ENCODE assay signal across 8 cellular contexts in the genomic region with DNA sequence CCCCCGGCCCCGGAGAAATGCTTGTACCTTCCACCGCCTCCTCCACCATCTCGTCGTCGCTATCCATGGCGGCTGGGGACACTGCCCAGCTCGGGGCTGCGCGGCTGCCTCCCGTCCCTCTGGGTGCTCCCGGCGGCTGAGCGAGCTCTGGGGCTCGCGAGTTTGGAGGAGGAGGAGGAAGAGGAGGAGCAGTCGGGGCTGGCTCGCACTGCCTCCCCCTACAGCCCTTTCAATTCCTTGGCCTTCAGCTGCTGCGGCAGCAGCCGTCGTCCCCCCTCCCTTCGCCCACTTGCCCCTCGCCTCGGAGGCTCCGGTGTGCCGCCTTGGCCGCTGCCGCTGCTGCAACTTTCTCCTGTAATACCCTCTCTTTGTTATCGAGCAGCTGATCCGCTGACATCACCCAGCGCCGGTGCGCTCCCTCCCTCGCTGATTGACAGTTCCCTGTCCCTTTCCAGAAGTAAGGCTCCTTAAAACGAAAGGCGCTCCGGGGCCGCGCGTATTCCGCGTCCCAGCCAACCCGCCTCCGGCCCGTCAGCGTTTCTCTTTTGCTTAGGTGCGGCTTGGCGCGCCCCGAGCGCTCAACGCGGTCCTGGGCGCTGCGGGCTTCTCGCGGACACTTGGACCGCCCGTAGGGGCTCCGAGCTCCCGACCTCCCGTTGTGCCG. TPM values are rescaled to one million over a fixed set of nuclear protein-coding genes. Genes with fewer than 3 reads are reported as not detected.
DNase-seq lines count a peak whose midpoint lies in the region; TF ChIP-seq lines count a peak whose summit lies in the region.

A gene (minus strand): TSS at position 149 of the 664 bp plus-strand sequence. CDS start 82 bp downstream, at position 67.

- no peaks in the 10 kb centered on the region for H3K9me3 ChIP-seq in OCI-LY3 (ENCODE audit: insufficient read depth, low read length)

- in situ Hi-C loops in ACHN (cut with HindIII; ENCODE audit: low pct_ligation_motif_present, low pct_unique_long_range_greater_than_20kb, low sequenced_read_pairs), result no loop called here

- peaks cover 24% of the 10 kb centered on the region for H3K27me3 ChIP-seq in OCI-LY3 (ENCODE audit: low read depth, low read length)

- peaks cover 48% of the 10 kb centered on the region for H3K79me2 ChIP-seq in OCI-LY3 (ENCODE audit: low read length)

- H4K20me1 ChIP-seq in OCI-LY3 (ENCODE audit: insufficient read depth, low read length), result peaks cover 31% of the 10 kb centered on the region

- peak within 1 kb of the TSS; percentile 84 for H3K4me2 ChIP-seq in OCI-LY3 (ENCODE audit: low read length)

- peak within 1 kb of the TSS; percentile 88 for H3K4me3 ChIP-seq in OCI-LY3 (ENCODE audit: low read length)

- no peaks in the 10 kb centered on the region for H3K36me3 ChIP-seq in OCI-LY3 (replicated peaks; ENCODE audit: low read depth, low read length)

- H2AFZ ChIP-seq in OCI-LY3 (ENCODE audit: low read depth, low read length), result peak within 1 kb of the TSS; percentile 88

- H3K27ac ChIP-seq in OCI-LY3 (ENCODE audit: low read length) (peak within 1 kb of the TSS; percentile 48), epithelial cell of prostate (peak within 1 kb of the TSS; percentile 75)

- TF ChIP-seq CTCF in OCI-LY3 (IDR thresholded peaks at IDR 0.05; ENCODE audit: low read depth, low read length), result no peak

- DNase-seq in ACHN (peak; percentile 76), GM19238 (ENCODE audit: insufficient read length, low spot score) (peak; percentile 18), HT1080 (ENCODE audit: low read depth) (peak; percentile 84), activated T-cell treated with anti-CD3 and anti-CD28 coated beads for 48 hours (ENCODE audit: low read depth) (peak; percentile 47), epithelial cell of prostate (ENCODE audit: low read depth, low spot score) (peak; percentile 36), middle frontal gyrus (ENCODE audit: extremely low spot score, low spot score) (peak; percentile 52)
- DNase-seq in stimulated activated CD8-positive, alpha-beta memory T cell treated with anti-CD3 and anti-CD28 coated beads, Interleukin-2, amount 100 ng/mL, for 48 hours (ENCODE audit: low read depth in 2 of 2), result peak; percentile 31 to 39

- peak within 1 kb of the TSS; percentile 87 for H3K9ac ChIP-seq in OCI-LY3 (ENCODE audit: low read length)

- peaks cover 34% of the 10 kb centered on the region for H3K4me1 ChIP-seq in OCI-LY3 (ENCODE audit: low read length)

RNA-seq across cellular contexts. Expression of the gene that starts here (rescaled TPM):
- total RNA-seq in HT1080 (2014; rRNA removed; shearing (Covaris generic)), result 42.2 and 45.2 TPM in 2 replicates
- polyA plus RNA-seq in HT1080 (2015; cell fraction: cytosol; rRNA removed), result 26.0 and 33.2 TPM in 2 replicates
- polyA plus RNA-seq in HT1080 (2015; cell fraction: nucleus; rRNA removed), result 19.7 and 20.2 TPM in 2 replicates

Comparison
In these comparisons a context has a peak if more than half of its experiments do, and no peak if none do; other contexts are left out.
1. Peak in every context shown above with its lines: DNase-seq, H3K4me3 ChIP-seq and H3K27ac ChIP-seq.
2. DNase-seq: peak in every context shown above with its lines; median percentile 84 in HT1080; 76 in ACHN; 52 in middle frontal gyrus; 47 in activated T-cell treated with anti-CD3 and anti-CD28 coated beads for 48 hours; 36 in epithelial cell of prostate; 35 in stimulated activated CD8-positive, alpha-beta memory T cell treated with anti-CD3 and anti-CD28 coated beads, Interleukin-2, amount 100 ng/mL, for 48 hours; 18 in GM19238.